In the genomic region with DNA sequence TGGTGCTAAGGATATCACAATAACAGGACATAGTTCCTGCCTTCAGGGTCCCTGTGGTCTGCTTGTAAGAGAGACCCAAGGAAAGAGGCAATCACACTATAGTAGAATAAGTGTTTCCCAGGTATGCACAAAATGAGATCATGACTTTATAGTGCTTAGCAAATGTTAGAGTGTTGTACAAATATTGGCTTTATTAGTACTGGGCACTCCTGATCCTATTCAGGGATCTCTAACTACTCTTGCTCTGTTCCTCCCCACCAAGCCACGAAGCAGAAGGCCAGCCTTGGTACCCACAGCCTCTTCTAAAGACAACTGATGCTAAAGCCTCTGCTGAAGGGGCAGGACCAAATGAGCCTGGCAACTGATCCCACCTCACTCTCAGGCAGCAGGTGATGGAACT, we compare ENCODE assay signal across 30 cellular contexts.
"Had no signal": no experiment of that assay in that cellular context is flagged by ENCODE, and none has a peak within 500 bp of the region (broad histone marks: within the 10 kb centered on the region; RNA-seq: fewer than 3 reads in every experiment).

No MANE protein-coding gene starts in this region.

- ATAC-seq: activated CD8-positive, alpha-beta T cell treated with anti-CD3 and anti-CD28 coated beads for 36 hours; activated naive CD4-positive, alpha-beta T cell treated with anti-CD3 and anti-CD28 coated beads, Interleukin-2, amount 50 U/mL, for 72 hours; activated T-cell treated with anti-CD3 and anti-CD28 coated beads, Interleukin-2, amount 50 U/mL, for 4 hours; activated T-cell treated with anti-CD3 and anti-CD28 coated beads, Interleukin-2, amount 50 U/mL, for 72 hours; activated T-helper 17 cell treated with anti-CD3 and anti-CD28 coated beads, Interleukin-2, amount 50 U/mL, for 72 hours; body of pancreas had no signal

- DNase-seq: activated B cell treated with CpG ODN at 0.5 μM for 24 hours; activated CD4-positive, alpha-beta memory T cell treated with anti-CD3 and anti-CD28 coated beads for 36 hours; activated CD4-positive, alpha-beta T cell treated with anti-CD3 and anti-CD28 coated beads for 4 hours; activated CD4-positive, alpha-beta T cell treated with anti-CD3 and anti-CD28 coated beads, Interleukin-2, amount 10 ng/mL, durations not matched to agents 7 days and 5 days; activated CD4-positive, CD25-positive, alpha-beta regulatory T cell treated with anti-CD3 and anti-CD28 coated beads, Interleukin-2, amount 50 U/mL, for 72 hours; activated CD8-positive, alpha-beta memory T cell treated with anti-CD3 and anti-CD28 coated beads, Interleukin-2, amount 50 U/mL, for 4 hours; activated CD8-positive, alpha-beta T cell treated with anti-CD3 and anti-CD28 coated beads for 36 hours; activated effector memory CD4-positive, alpha-beta T cell treated with anti-CD3 and anti-CD28 coated beads, Interleukin-2, amount 50 U/mL, for 16 hours; activated gamma-delta T cell treated with Interleukin-2 at 50 U/mL for 16 hours; activated naive CD4-positive, alpha-beta T cell; activated naive CD4-positive, alpha-beta T cell treated with anti-CD3 and anti-CD28 coated beads for 36 hours; activated naive CD4-positive, alpha-beta T cell treated with anti-CD3 and anti-CD28 coated beads, Interleukin-2, amount 50 U/mL, for 16 hours; activated naive CD8-positive, alpha-beta T cell treated with anti-CD3 and anti-CD28 coated beads for 36 hours; activated T-cell treated with anti-CD3 and anti-CD28 coated beads for 4 hours; activated T-cell treated with anti-CD3 and anti-CD28 coated beads, Interleukin-2, amount 50 U/mL, for 1 hour; activated T-cell treated with anti-CD3 and anti-CD28 coated beads, Interleukin-2, amount 50 U/mL, for 4 hours; activated T-cell treated with anti-CD3 and anti-CD28 coated beads, Interleukin-2, amount 50 U/mL, for 72 hours; adrenal gland; amniotic stem cell; aorta; body of pancreas; brain microvascular endothelial cell; central memory CD4-positive, alpha-beta T cell; T-helper 1 cell; T-helper 2 cell; T-helper 9 cell had no signal

- H3K36me3 ChIP-seq: adrenal gland, brain microvascular endothelial cell, breast epithelium had no signal

- H3K9me3 ChIP-seq: adrenal gland, body of pancreas, breast epithelium had no signal

- H3K4me3 ChIP-seq: adrenal gland, body of pancreas, breast epithelium had no signal

- H3K4me1 ChIP-seq: breast epithelium had no signal

- H3K27ac ChIP-seq: adrenal gland, body of pancreas, brain microvascular endothelial cell, breast epithelium, VCaP had no signal

- H3K27me3 ChIP-seq: adrenal gland, body of pancreas, brain microvascular endothelial cell, breast epithelium had no signal
